26 cellular contexts compared by ENCODE assay signal in genomic region chr3:119220198-119220597, GRCh38. TPM values are rescaled to one million over a fixed set of nuclear protein-coding genes. Genes with fewer than 3 reads are reported as not detected.
A peak's percentile ranks its signal among the peaks of the same experiment; 100 is the strongest.
DNase-seq lines count a peak whose midpoint lies in the region; ATAC-seq and TF ChIP-seq lines count a peak whose summit lies in the region.
"Had no signal": no experiment of that assay in that cellular context is flagged by ENCODE, and none has a peak within 500 bp of the region (broad histone marks: within the 10 kb centered on the region; RNA-seq: fewer than 3 reads in every experiment).

No MANE protein-coding gene starts in this region.

- TF ChIP-seq CTCF in VCaP (conservative IDR thresholded peaks at IDR 0.05) (no peak), mucosa of descending colon (IDR thresholded peaks at IDR 0.05) (no peak)

- no peaks in the 10 kb centered on the region for H3K9me3 ChIP-seq in mucosa of descending colon
- H3K9me3 ChIP-seq: BLaER1 treated with 17β-estradiol and CSF1 and Interleukin-3, amounts not matched to agents 10 nM and 100 nM; body of pancreas had no signal

- H3K9me3 Mint-ChIP-seq in activated naive CD8-positive, alpha-beta T cell (ENCODE audit: low read depth): no peaks in the 10 kb centered on the region
- H3K9me3 Mint-ChIP-seq in activated naive CD8-positive, alpha-beta T cell treated with anti-CD3 and anti-CD28 coated beads, Interleukin-2, amount 50 U/mL, for 24 hours: no peaks in the 10 kb centered on the region
- no peaks in the 10 kb centered on the region for H3K9me3 Mint-ChIP-seq in activated CD4-positive, alpha-beta memory T cell treated with anti-CD3 and anti-CD28 coated beads for 36 hours
- H3K9me3 Mint-ChIP-seq: activated T-cell treated with anti-CD3 and anti-CD28 coated beads, Interleukin-2, amount 50 U/mL, for 72 hours; mesothelial cell of epicardium; neural crest cell had no signal

- intact Hi-C loops in mucosa of descending colon (cut with DNase I, micrococcal nuclease): no loop called here
- intact Hi-C loops in activated CD4-positive, alpha-beta memory T cell treated with anti-CD3 and anti-CD28 coated beads for 36 hours (cut with micrococcal nuclease): no loop called here

- CTCF ChIA-PET in activated CD4-positive, alpha-beta memory T cell treated with anti-CD3 and anti-CD28 coated beads for 36 hours (lab: Charles Lee): interaction anchor here (0.7 to 3.8 kb wide), 3 partner anchors 15 to 337 kb away, joined by 3 to 21 read pairs (median 14); partner anchors contain the start of gene B4GALT4

- H3K4me1 ChIP-seq in mucosa of descending colon (ENCODE audit: low read depth): peaks cover 5% of the 10 kb centered on the region
- H3K4me1 ChIP-seq: parathyroid adenoma had no signal

- POLR2A ChIA-PET in activated CD4-positive, alpha-beta memory T cell treated with anti-CD3 and anti-CD28 coated beads for 36 hours (lab: Charles Lee): interaction anchor here (1.0 kb wide), 1 partner anchor 34 kb away, joined by 4 read pairs; no protein-coding TSS in a partner anchor

- peak overlapping the region; percentile 53 for H3K27ac ChIP-seq in VCaP
- H3K27ac ChIP-seq: BLaER1 treated with 17β-estradiol and CSF1 and Interleukin-3, amounts not matched to agents 10 nM and 100 nM; parathyroid adenoma had no signal

- peaks cover 26% of the 10 kb centered on the region for H3K4me1 Mint-ChIP-seq in activated naive CD8-positive, alpha-beta T cell (ENCODE audit: low read depth)
- peaks cover 12% of the 10 kb centered on the region for H3K4me1 Mint-ChIP-seq in activated naive CD8-positive, alpha-beta T cell treated with anti-CD3 and anti-CD28 coated beads, Interleukin-2, amount 50 U/mL, for 24 hours
- H3K4me1 Mint-ChIP-seq in activated CD4-positive, alpha-beta memory T cell treated with anti-CD3 and anti-CD28 coated beads for 36 hours (ENCODE audit: low read depth): peaks cover 34% of the 10 kb centered on the region
- H3K4me1 Mint-ChIP-seq: mesothelial cell of epicardium, neural crest cell had no signal

- H3K36me3 ChIP-seq in mucosa of descending colon (ENCODE audit: low read depth): peaks cover 3% of the 10 kb centered on the region

- ATAC-seq in activated naive CD8-positive, alpha-beta T cell treated with anti-CD3 and anti-CD28 coated beads, Interleukin-2, amount 50 U/mL, for 24 hours: no peak
- ATAC-seq in mucosa of descending colon: peak; percentile 70
- ATAC-seq: body of pancreas, HCT116, left ventricle myocardium superior, Panc1 had no signal

- no peaks in the 10 kb centered on the region for H3K27me3 Mint-ChIP-seq in activated naive CD8-positive, alpha-beta T cell
- no peaks in the 10 kb centered on the region for H3K27me3 Mint-ChIP-seq in activated naive CD8-positive, alpha-beta T cell treated with anti-CD3 and anti-CD28 coated beads, Interleukin-2, amount 50 U/mL, for 24 hours
- no peaks in the 10 kb centered on the region for H3K27me3 Mint-ChIP-seq in activated CD4-positive, alpha-beta memory T cell treated with anti-CD3 and anti-CD28 coated beads for 36 hours

- H3K27ac Mint-ChIP-seq in activated naive CD8-positive, alpha-beta T cell: peak overlapping the region; percentile 28
- H3K27ac Mint-ChIP-seq in activated naive CD8-positive, alpha-beta T cell treated with anti-CD3 and anti-CD28 coated beads, Interleukin-2, amount 50 U/mL, for 24 hours: no peak overlapping the region
- no peak overlapping the region for H3K27ac Mint-ChIP-seq in activated CD4-positive, alpha-beta memory T cell treated with anti-CD3 and anti-CD28 coated beads for 36 hours
- H3K27ac Mint-ChIP-seq: mesothelial cell of epicardium had no signal

- no peak for DNase-seq in activated naive CD8-positive, alpha-beta T cell treated with anti-CD3 and anti-CD28 coated beads, Interleukin-2, amount 50 U/mL, for 24 hours
- DNase-seq in mucosa of descending colon: peak in 1 of 3 donors; percentile 61
- DNase-seq in cortex of kidney (lab: John Stamatoyannopoulos, UW): no peak
- no peak for DNase-seq in activated CD4-positive, alpha-beta memory T cell treated with anti-CD3 and anti-CD28 coated beads for 36 hours
- no peak for DNase-seq in activated CD8-positive, alpha-beta memory T cell treated with anti-CD3 and anti-CD28 coated beads for 24 hours
- DNase-seq: activated T-cell treated with anti-CD3 and anti-CD28 coated beads, Interleukin-2, amount 50 U/mL, for 72 hours; body of pancreas; effector CD4-positive, alpha-beta T cell; islet precursor cell; left ventricle myocardium superior; NCI-H1105; NCI-H2029 treated with DMSO at 0.1 percent for 48 hours; NCI-H526 treated with DMSO at 0.1 percent for 48 hours; SIG-M5; stimulated activated CD4-positive, alpha-beta T cell treated with anti-CD3 and anti-CD28 coated beads, Interleukin-2, amount 100 ng/mL, for 24 hours; trophoblast cell had no signal

- peaks cover 21% of the 10 kb centered on the region for H3K36me3 Mint-ChIP-seq in activated naive CD8-positive, alpha-beta T cell
- peaks cover 41% of the 10 kb centered on the region for H3K36me3 Mint-ChIP-seq in activated naive CD8-positive, alpha-beta T cell treated with anti-CD3 and anti-CD28 coated beads, Interleukin-2, amount 50 U/mL, for 24 hours (ENCODE audit: low read depth)
- peaks cover 42% of the 10 kb centered on the region for H3K36me3 Mint-ChIP-seq in activated CD4-positive, alpha-beta memory T cell treated with anti-CD3 and anti-CD28 coated beads for 36 hours

- no peak overlapping the region for H3K4me3 Mint-ChIP-seq in activated naive CD8-positive, alpha-beta T cell
- H3K4me3 Mint-ChIP-seq in activated naive CD8-positive, alpha-beta T cell treated with anti-CD3 and anti-CD28 coated beads, Interleukin-2, amount 50 U/mL, for 24 hours: no peak overlapping the region
- no peak overlapping the region for H3K4me3 Mint-ChIP-seq in activated CD4-positive, alpha-beta memory T cell treated with anti-CD3 and anti-CD28 coated beads for 36 hours
- H3K4me3 Mint-ChIP-seq: mesothelial cell of epicardium, neural crest cell had no signal

- no peak overlapping the region for H3K4me3 ChIP-seq in mucosa of descending colon
- H3K4me3 ChIP-seq: BLaER1 treated with 17β-estradiol and CSF1 and Interleukin-3, amounts not matched to agents 10 nM and 100 nM; body of pancreas had no signal

RNA-seq across cellular contexts. Expression of gene B4GALT4, which starts 20.5 kb away (rescaled TPM):
- 10 to 100 TPM; 35.0 to 73.9 (median 58.9) TPM for total RNA-seq in mucosa of descending colon
- 10 to 100 TPM; 13.5 to 14.2 TPM for total RNA-seq in activated CD4-positive, alpha-beta memory T cell treated with anti-CD3 and anti-CD28 coated beads for 36 hours

RNA-seq across cellular contexts. Expression of gene UPK1B, which starts 46.8 kb away (rescaled TPM):
- total RNA-seq in mucosa of descending colon: not detected
- total RNA-seq in activated CD4-positive, alpha-beta memory T cell treated with anti-CD3 and anti-CD28 coated beads for 36 hours: not detected
- total RNA-seq: activated T-cell treated with anti-CD3 and anti-CD28 coated beads, Interleukin-2, amount 50 U/mL, for 72 hours; chondrocyte; Daoy; neural crest cell had no signal
